In genomic region chr7:128833148-128833938, GRCh38 we compare ENCODE assay signal across 8 cellular contexts. TPM values are rescaled to one million over a fixed set of nuclear protein-coding genes. Genes with fewer than 3 reads are reported as not detected.
DNase-seq lines count a peak whose midpoint lies in the region; ATAC-seq, FAIRE-seq and TF ChIP-seq lines count a peak whose summit lies in the region.

No MANE protein-coding gene starts in this region.

- TF ChIP-seq CTCF in heart right ventricle (IDR thresholded peaks at IDR 0.05), result no peak

- peaks cover 0 to 50% (median 20%) of the 10 kb centered on the region in 9 donors for H3K36me3 ChIP-seq in heart right ventricle

- intact Hi-C loops in heart right ventricle (cut with DNase I), result loop anchor here in 1 of 10 donors (5.0 kb wide), 1 partner anchor 91 kb away; no protein-coding TSS in a partner anchor

- H3K27me3 ChIP-seq in heart right ventricle, result peaks cover 0 to 46% (median 0%) of the 10 kb centered on the region in 7 donors

- no peak for TF ChIP-seq POLR2A in GM12892 (IDR thresholded peaks at IDR 0.05; ENCODE audit: low read depth, low read length)

- peak overlapping the region; percentile 86 to 99 (median 94) for H3K27ac ChIP-seq in heart right ventricle

- peaks cover 20 to 95% (median 60%) of the 10 kb centered on the region in 9 donors for H3K4me1 ChIP-seq in heart right ventricle

- no peak for FAIRE-seq in GM12892 (lab: Jason Lieb, UNC)

- peak; percentile 45 for ATAC-seq in SK-N-SH treated with all-trans-retinoic acid at 6 μM for 48 hours
- peak; percentile 6 to 46 (median 36) for ATAC-seq in heart right ventricle
- no peak for ATAC-seq in HG03521 (IDR thresholded peaks at IDR 0.05; ENCODE audit: unreplicated experiment)
- ATAC-seq in HG02623 (IDR thresholded peaks at IDR 0.05; ENCODE audit: unreplicated experiment), result no peak

- DNase-seq in GM12892 (ENCODE audit: insufficient read length) (peak; percentile 29), heart right ventricle (peak; percentile 61 to 82), renal cortical epithelial cell (ENCODE audit: low read depth) (peak; percentile 66), OCI-M2 (lab: John Stamatoyannopoulos, UW; ENCODE audit: unreplicated experiment) (no peak)
- DNase-seq in activated effector memory CD4-positive, alpha-beta T cell treated with Interleukin-2 at 50 U/mL for 16 hours, result no peak

- WGBS in heart right ventricle, 2 donors, result 7 to 8% methylated on average over 12 to 13 of the region's 13 CpGs

- no peaks in the 10 kb centered on the region for H3K9me3 ChIP-seq in heart right ventricle

- H3K4me3 ChIP-seq in heart right ventricle, result peak overlapping the region; percentile 3 to 92 (median 72)

TF ChIP-seq in SK-N-SH treated with all-trans-retinoic acid at 6 μM for 48 hours, 23 proteins besides CTCF, POLR2A, EP300 and RAD21:
- TF ChIP-seq, protein P1, sequence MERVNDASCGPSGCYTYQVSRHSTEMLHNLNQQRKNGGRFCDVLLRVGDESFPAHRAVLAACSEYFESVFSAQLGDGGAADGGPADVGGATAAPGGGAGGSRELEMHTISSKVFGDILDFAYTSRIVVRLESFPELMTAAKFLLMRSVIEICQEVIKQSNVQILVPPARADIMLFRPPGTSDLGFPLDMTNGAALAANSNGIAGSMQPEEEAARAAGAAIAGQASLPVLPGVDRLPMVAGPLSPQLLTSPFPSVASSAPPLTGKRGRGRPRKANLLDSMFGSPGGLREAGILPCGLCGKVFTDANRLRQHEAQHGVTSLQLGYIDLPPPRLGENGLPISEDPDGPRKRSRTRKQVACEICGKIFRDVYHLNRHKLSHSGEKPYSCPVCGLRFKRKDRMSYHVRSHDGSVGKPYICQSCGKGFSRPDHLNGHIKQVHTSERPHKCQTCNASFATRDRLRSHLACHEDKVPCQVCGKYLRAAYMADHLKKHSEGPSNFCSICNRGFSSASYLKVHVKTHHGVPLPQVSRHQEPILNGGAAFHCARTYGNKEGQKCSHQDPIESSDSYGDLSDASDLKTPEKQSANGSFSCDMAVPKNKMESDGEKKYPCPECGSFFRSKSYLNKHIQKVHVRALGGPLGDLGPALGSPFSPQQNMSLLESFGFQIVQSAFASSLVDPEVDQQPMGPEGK (CRISPR knock-in tag; IDR thresholded peaks at IDR 0.05; ENCODE audit: borderline replicate concordance), result peak; percentile 21; the same call in 1 of the 2 replicates
- TF ChIP-seq, protein P2, sequence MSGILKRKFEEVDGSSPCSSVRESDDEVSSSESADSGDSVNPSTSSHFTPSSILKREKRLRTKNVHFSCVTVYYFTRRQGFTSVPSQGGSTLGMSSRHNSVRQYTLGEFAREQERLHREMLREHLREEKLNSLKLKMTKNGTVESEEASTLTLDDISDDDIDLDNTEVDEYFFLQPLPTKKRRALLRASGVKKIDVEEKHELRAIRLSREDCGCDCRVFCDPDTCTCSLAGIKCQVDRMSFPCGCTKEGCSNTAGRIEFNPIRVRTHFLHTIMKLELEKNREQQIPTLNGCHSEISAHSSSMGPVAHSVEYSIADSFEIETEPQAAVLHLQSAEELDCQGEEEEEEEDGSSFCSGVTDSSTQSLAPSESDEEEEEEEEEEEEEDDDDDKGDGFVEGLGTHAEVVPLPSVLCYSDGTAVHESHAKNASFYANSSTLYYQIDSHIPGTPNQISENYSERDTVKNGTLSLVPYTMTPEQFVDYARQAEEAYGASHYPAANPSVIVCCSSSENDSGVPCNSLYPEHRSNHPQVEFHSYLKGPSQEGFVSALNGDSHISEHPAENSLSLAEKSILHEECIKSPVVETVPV (CRISPR knock-in tag; IDR thresholded peaks at IDR 0.05), result no peak

RNA-seq across cellular contexts. Expression of gene FLNC, which starts 3.1 kb away (rescaled TPM):
- 0.08 TPM for polyA plus RNA-seq in GM12892 (2012; ENCODE audit: missing spikeins)
- total RNA-seq in heart right ventricle (1,000 to 10,000 TPM in 6 of 10 donors, 100 to 1,000 TPM in 4; 364 to 2,445 (median 1,303) TPM), renal cortical epithelial cell (29.3 and 56.7 TPM in 2 replicates)
- 1,000 to 10,000 TPM in 1 of 2 donors, 100 to 1,000 TPM in 1; 223 to 1,054 TPM for polyA plus RNA-seq in heart right ventricle

RNA-seq across cellular contexts. Expression of gene ATP6V1F, which starts 29.3 kb away (rescaled TPM):
- polyA plus RNA-seq in GM12892 (2012; ENCODE audit: missing spikeins), result 260 TPM
- 100 to 1,000 TPM in 9 of 10 donors, 10 to 100 TPM in 1; 96.7 to 168 (median 124) TPM for total RNA-seq in heart right ventricle
- 100 to 1,000 TPM; 153 to 189 TPM for polyA plus RNA-seq in heart right ventricle
- total RNA-seq in renal cortical epithelial cell, result 82.1 and 145 TPM in 2 replicates

RNA-seq across cellular contexts. Expression of gene CCDC136, which starts 41.6 kb away (rescaled TPM):
- 2.3 TPM for polyA plus RNA-seq in GM12892 (2012; ENCODE audit: missing spikeins)
- total RNA-seq in heart right ventricle (10 to 100 TPM in 4 of 10 donors, 1 to 10 TPM in 6; 1.8 to 14.4 (median 8.0) TPM), renal cortical epithelial cell (1.3 TPM in 1 of 2 replicates, not detected in the other)
- polyA plus RNA-seq in heart right ventricle, result 10 to 100 TPM in 1 of 2 donors, 1 to 10 TPM in 1; 4.6 to 13.5 TPM

RNA-seq across cellular contexts. Expression of gene OPN1SW, which starts 57.7 kb away (rescaled TPM):
- not detected for polyA plus RNA-seq in GM12892 (2012; ENCODE audit: missing spikeins)
- total RNA-seq in heart right ventricle (not detected), renal cortical epithelial cell (not detected in 2 replicates)
- not detected for polyA plus RNA-seq in heart right ventricle

Comparison
In these comparisons a context has a peak if more than half of its experiments do, and no peak if none do; other contexts are left out.
1. DNase-seq: peak in GM12892 (single experiment), heart right ventricle (2 of 2) and renal cortical epithelial cell (single experiment); none in OCI-M2 (single experiment) and activated effector memory CD4-positive, alpha-beta T cell treated with Interleukin-2 at 50 U/mL for 16 hours (single experiment).
2. ATAC-seq: peak in SK-N-SH treated with all-trans-retinoic acid at 6 μM for 48 hours (single experiment) and heart right ventricle (8 of 8); none in HG03521 (single experiment) and HG02623 (single experiment).